In the genomic region with DNA sequence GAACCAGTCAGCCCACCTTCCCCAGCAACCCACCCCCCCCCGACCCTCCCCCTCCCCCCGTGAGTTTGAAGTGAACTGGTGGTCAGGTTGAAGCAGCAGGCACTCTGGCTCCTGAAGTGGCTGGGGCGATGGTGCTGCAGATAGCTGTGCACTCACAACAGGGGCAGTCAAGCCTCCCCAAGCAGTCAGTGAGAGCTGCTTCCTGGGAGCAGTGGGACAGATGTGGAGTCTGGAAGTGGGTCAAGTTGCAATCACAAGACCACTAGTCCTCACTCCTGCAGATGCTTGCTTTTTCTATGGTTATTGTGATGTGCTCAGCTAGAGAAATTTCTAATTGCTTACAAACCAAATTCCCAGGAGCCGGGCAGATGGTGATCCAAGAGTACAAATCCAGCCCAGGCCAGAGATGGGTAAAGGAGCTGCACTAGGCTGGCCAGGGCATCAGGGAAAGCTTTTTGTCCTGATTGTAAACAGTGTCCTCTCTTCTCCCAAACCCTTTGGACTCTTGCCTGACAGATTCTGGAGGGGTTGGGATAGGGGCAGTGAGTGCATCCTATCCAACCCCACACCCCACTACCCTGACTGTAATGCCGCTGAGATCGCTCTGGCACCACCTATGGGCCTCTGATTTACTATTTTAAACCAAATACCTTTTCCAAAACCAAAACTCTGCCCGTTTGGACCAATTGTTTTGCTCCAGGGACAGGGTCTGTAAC, we compare ENCODE assay signal across 1 cellular context.
TF ChIP-seq lines count a peak whose summit lies in the region.

No MANE protein-coding gene starts in this region.

TF ChIP-seq in HepG2, 621 proteins besides CTCF, POLR2A, EP300 and RAD21:
- TF ChIP-seq, protein P1, sequence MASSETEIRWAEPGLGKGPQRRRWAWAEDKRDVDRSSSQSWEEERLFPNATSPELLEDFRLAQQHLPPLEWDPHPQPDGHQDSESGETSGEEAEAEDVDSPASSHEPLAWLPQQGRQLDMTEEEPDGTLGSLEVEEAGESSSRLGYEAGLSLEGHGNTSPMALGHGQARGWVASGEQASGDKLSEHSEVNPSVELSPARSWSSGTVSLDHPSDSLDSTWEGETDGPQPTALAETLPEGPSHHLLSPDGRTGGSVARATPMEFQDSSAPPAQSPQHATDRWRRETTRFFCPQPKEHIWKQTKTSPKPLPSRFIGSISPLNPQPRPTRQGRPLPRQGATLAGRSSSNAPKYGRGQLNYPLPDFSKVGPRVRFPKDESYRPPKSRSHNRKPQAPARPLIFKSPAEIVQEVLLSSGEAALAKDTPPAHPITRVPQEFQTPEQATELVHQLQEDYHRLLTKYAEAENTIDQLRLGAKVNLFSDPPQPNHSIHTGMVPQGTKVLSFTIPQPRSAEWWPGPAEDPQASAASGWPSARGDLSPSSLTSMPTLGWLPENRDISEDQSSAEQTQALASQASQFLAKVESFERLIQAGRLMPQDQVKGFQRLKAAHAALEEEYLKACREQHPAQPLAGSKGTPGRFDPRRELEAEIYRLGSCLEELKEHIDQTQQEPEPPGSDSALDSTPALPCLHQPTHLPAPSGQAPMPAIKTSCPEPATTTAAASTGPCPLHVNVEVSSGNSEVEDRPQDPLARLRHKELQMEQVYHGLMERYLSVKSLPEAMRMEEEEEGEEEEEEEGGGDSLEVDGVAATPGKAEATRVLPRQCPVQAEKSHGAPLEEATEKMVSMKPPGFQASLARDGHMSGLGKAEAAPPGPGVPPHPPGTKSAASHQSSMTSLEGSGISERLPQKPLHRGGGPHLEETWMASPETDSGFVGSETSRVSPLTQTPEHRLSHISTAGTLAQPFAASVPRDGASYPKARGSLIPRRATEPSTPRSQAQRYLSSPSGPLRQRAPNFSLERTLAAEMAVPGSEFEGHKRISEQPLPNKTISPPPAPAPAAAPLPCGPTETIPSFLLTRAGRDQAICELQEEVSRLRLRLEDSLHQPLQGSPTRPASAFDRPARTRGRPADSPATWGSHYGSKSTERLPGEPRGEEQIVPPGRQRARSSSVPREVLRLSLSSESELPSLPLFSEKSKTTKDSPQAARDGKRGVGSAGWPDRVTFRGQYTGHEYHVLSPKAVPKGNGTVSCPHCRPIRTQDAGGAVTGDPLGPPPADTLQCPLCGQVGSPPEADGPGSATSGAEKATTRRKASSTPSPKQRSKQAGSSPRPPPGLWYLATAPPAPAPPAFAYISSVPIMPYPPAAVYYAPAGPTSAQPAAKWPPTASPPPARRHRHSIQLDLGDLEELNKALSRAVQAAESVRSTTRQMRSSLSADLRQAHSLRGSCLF (CRISPR knock-in tag; IDR thresholded peaks at IDR 0.05; ENCODE audit: borderline replicate concordance): no peak
- no peak for TF ChIP-seq LRRFIP1 (CRISPR knock-in tag; conservative IDR thresholded peaks at IDR 0.05)
- no peak for TF ChIP-seq DRAP1 (CRISPR knock-in tag; IDR thresholded peaks at IDR 0.05)
- no peak for TF ChIP-seq ZNF569 (CRISPR knock-in tag; IDR thresholded peaks at IDR 0.05; ENCODE audit: borderline replicate concordance)
- TF ChIP-seq ZNF138 (CRISPR knock-in tag; IDR thresholded peaks at IDR 0.05; ENCODE audit: low read depth): no peak
- no peak for TF ChIP-seq CREM (IDR thresholded peaks at IDR 0.05)
- no peak for TF ChIP-seq CREM (CRISPR knock-in tag; IDR thresholded peaks at IDR 0.05)
- no peak for TF ChIP-seq ZFP36 (IDR thresholded peaks at IDR 0.05; ENCODE audit: borderline replicate concordance, low read depth, low read length, partially characterized antibody)
- TF ChIP-seq ZFP90 (CRISPR knock-in tag; IDR thresholded peaks at IDR 0.05; ENCODE audit: borderline replicate concordance): no peak
- TF ChIP-seq, protein P2, sequence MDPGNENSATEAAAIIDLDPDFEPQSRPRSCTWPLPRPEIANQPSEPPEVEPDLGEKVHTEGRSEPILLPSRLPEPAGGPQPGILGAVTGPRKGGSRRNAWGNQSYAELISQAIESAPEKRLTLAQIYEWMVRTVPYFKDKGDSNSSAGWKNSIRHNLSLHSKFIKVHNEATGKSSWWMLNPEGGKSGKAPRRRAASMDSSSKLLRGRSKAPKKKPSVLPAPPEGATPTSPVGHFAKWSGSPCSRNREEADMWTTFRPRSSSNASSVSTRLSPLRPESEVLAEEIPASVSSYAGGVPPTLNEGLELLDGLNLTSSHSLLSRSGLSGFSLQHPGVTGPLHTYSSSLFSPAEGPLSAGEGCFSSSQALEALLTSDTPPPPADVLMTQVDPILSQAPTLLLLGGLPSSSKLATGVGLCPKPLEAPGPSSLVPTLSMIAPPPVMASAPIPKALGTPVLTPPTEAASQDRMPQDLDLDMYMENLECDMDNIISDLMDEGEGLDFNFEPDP (CRISPR knock-in tag; conservative IDR thresholded peaks at IDR 0.05): no peak
- TF ChIP-seq, protein P3, sequence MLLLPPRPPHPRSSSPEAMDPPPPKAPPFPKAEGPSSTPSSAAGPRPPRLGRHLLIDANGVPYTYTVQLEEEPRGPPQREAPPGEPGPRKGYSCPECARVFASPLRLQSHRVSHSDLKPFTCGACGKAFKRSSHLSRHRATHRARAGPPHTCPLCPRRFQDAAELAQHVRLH (CRISPR knock-in tag; IDR thresholded peaks at IDR 0.05; ENCODE audit: borderline replicate concordance, low read depth): no peak
- TF ChIP-seq JUND (CRISPR knock-in tag; IDR thresholded peaks at IDR 0.05): no peak
- TF ChIP-seq ONECUT2 (CRISPR knock-in tag; IDR thresholded peaks at IDR 0.05): no peak
- TF ChIP-seq STAG1 (CRISPR knock-in tag; IDR thresholded peaks at IDR 0.05): no peak
- TF ChIP-seq ARID5B (CRISPR knock-in tag; IDR thresholded peaks at IDR 0.05): no peak
- TF ChIP-seq GZF1 (CRISPR knock-in tag; IDR thresholded peaks at IDR 0.05): no peak
- TF ChIP-seq, protein P4, sequence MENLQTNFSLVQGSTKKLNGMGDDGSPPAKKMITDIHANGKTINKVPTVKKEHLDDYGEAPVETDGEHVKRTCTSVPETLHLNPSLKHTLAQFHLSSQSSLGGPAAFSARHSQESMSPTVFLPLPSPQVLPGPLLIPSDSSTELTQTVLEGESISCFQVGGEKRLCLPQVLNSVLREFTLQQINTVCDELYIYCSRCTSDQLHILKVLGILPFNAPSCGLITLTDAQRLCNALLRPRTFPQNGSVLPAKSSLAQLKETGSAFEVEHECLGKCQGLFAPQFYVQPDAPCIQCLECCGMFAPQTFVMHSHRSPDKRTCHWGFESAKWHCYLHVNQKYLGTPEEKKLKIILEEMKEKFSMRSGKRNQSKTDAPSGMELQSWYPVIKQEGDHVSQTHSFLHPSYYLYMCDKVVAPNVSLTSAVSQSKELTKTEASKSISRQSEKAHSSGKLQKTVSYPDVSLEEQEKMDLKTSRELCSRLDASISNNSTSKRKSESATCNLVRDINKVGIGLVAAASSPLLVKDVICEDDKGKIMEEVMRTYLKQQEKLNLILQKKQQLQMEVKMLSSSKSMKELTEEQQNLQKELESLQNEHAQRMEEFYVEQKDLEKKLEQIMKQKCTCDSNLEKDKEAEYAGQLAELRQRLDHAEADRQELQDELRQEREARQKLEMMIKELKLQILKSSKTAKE (CRISPR knock-in tag; IDR thresholded peaks at IDR 0.05; ENCODE audit: borderline replicate concordance): no peak
